In the genomic region with DNA sequence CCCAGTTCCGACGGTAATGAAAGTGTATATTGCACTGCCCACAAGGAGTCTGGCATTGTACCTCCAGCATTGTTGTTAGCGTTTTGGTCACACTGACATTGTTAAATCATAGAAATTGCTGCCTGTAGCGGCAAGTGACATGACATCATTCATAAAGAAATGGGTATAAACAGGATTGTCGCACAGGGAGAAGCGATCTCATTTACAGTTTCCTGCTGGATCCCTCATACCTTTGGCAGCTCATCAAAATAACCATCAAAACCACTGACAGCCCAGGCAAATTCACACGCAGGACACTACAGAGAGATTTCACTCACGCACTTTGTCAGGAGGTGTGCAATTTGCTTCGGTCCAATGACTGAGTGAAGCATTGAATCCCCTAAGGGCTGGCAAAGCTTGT, we compare ENCODE assay signal across 1 cellular context.
TF ChIP-seq lines count a peak whose summit lies in the region.

No MANE protein-coding gene starts in this region.

TF ChIP-seq in GM23338, 12 proteins besides CTCF, POLR2A, EP300 and RAD21 (continued from another document):
- no peak for TF ChIP-seq EZH2phosphoT487 (IDR thresholded peaks at IDR 0.05; ENCODE audit: unreplicated experiment)
- no peak for TF ChIP-seq POLR2AphosphoS5 (IDR thresholded peaks at IDR 0.05; ENCODE audit: low read depth)
